In the genomic region with DNA sequence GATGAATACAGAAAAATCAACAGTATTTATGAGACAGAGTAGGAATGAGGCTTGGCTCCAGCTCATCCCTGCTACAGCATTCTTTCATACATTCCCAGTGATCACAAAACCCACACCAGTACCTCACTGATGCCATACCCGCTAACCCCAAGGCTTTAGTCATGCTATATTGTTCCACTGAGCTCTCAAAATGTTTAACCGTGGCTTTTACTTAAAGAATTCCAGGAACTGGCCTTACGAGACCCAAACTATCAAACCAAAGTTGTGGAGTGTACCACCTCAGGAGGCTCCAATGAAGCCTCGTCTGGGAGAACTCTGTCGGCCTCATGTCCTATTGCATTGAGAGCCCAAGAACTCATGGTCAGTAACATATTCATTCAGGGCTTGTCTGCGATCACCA, we compare ENCODE assay signal across 15 cellular contexts.
A peak's percentile ranks its signal among the peaks of the same experiment; 100 is the strongest.
DNase-seq lines count a peak whose midpoint lies in the region; ATAC-seq and TF ChIP-seq lines count a peak whose summit lies in the region.
"Had no signal": no experiment of that assay in that cellular context is flagged by ENCODE, and none has a peak within 500 bp of the region (broad histone marks: within the 10 kb centered on the region; RNA-seq: fewer than 3 reads in every experiment).

No MANE protein-coding gene starts in this region.

- TF ChIP-seq CTCF in AG09319 (IDR thresholded peaks at IDR 0.05; ENCODE audit: low read depth, low read length) (no peak), choroid plexus epithelial cell (conservative IDR thresholded peaks at IDR 0.05; ENCODE audit: low read depth, low read length) (no peak), glutamatergic neuron (IDR thresholded peaks at IDR 0.05; ENCODE audit: partially characterized antibody, unreplicated experiment) (no peak)
- no peak for TF ChIP-seq CTCF in CD4-positive, alpha-beta T cell (IDR thresholded peaks at IDR 0.05)

- H3K4me3 ChIP-seq in choroid plexus epithelial cell (ENCODE audit: low read depth, low read length), result no peak overlapping the region
- H3K4me3 ChIP-seq: ascending aorta had no signal

- CTCF ChIA-PET in CD4-positive, alpha-beta T cell (lab: Charles Lee), result interaction anchor here (1.3 kb wide), 1 partner anchor 16 kb away, joined by 3 read pairs; no protein-coding TSS in a partner anchor
- CTCF ChIA-PET in T-cell (lab: Charles Lee), result no interaction called here

- H3K27me3 Mint-ChIP-seq in glutamatergic neuron (ENCODE audit: unreplicated experiment) (no peaks in the 10 kb centered on the region), T-cell (no peaks in the 10 kb centered on the region)
- H3K27me3 Mint-ChIP-seq in CD4-positive, alpha-beta T cell, result no peaks in the 10 kb centered on the region
- H3K27me3 Mint-ChIP-seq: memory B cell had no signal

- no peaks in the 10 kb centered on the region for H3K9me3 ChIP-seq in CD4-positive, alpha-beta T cell (ENCODE audit: control insufficient read depth, low read length)
- H3K9me3 ChIP-seq: ascending aorta had no signal

- no peak for ATAC-seq in CD4-positive, alpha-beta T cell (ENCODE audit: poor library complexity)
- ATAC-seq in T-cell (replicated peaks in 1 of 4), result no peak
- ATAC-seq: HCT116 had no signal

- intact Hi-C loops in CD4-positive, alpha-beta T cell (cut with DNase I, micrococcal nuclease), result no loop called here

- POLR2A ChIA-PET in CD4-positive, alpha-beta T cell (lab: Charles Lee), result no interaction called here
- POLR2A ChIA-PET in T-cell (lab: Charles Lee), result no interaction called here

- no peak overlapping the region for H3K27ac ChIP-seq in CD4-positive, alpha-beta T cell (ENCODE audit: low read depth, low read length)
- H3K27ac ChIP-seq: ascending aorta, C4-2B had no signal

- no peak overlapping the region for H3K27ac Mint-ChIP-seq in glutamatergic neuron (ENCODE audit: unreplicated experiment)
- no peak overlapping the region for H3K27ac Mint-ChIP-seq in CD4-positive, alpha-beta T cell
- no peak overlapping the region for H3K27ac Mint-ChIP-seq in T-cell
- H3K27ac Mint-ChIP-seq: memory B cell had no signal

- DNase-seq in AG09319 (ENCODE audit: extremely low read depth, low read depth) (peak; percentile 8), LHCN-M2 (ENCODE audit: low read depth) (peak; percentile 87), choroid plexus epithelial cell (ENCODE audit: low read depth) (peak; percentile 92), non-pigmented ciliary epithelial cell (ENCODE audit: low read depth) (peak; percentile 86), LoVo (ENCODE audit: low spot score) (no peak), glutamatergic neuron (no peak), T-cell (no peak)
- no peak for DNase-seq in CD4-positive, alpha-beta T cell
- DNase-seq: activated CD4-positive, alpha-beta T cell treated with anti-CD3 and anti-CD28 coated beads for 48 hours; NCI-H1092 treated with DMSO at 0.1 percent for 48 hours; NCI-H446 had no signal

- H3K4me1 Mint-ChIP-seq in glutamatergic neuron (ENCODE audit: low read depth, unreplicated experiment), result no peaks in the 10 kb centered on the region
- no peaks in the 10 kb centered on the region for H3K4me1 Mint-ChIP-seq in CD4-positive, alpha-beta T cell (ENCODE audit: low read depth)
- H3K4me1 Mint-ChIP-seq in T-cell, result no peaks in the 10 kb centered on the region
- H3K4me1 Mint-ChIP-seq: memory B cell had no signal

- H3K4me3 Mint-ChIP-seq in glutamatergic neuron (ENCODE audit: unreplicated experiment) (no peak overlapping the region), T-cell (no peak overlapping the region)
- no peak overlapping the region for H3K4me3 Mint-ChIP-seq in CD4-positive, alpha-beta T cell
- H3K4me3 Mint-ChIP-seq: memory B cell had no signal

- no peaks in the 10 kb centered on the region for H3K9me3 Mint-ChIP-seq in glutamatergic neuron (ENCODE audit: unreplicated experiment)
- H3K9me3 Mint-ChIP-seq in CD4-positive, alpha-beta T cell, result no peaks in the 10 kb centered on the region
- no peaks in the 10 kb centered on the region for H3K9me3 Mint-ChIP-seq in T-cell
- H3K9me3 Mint-ChIP-seq: memory B cell had no signal

- no peaks in the 10 kb centered on the region for H3K36me3 Mint-ChIP-seq in glutamatergic neuron (ENCODE audit: unreplicated experiment)
- peaks cover 56% of the 10 kb centered on the region for H3K36me3 Mint-ChIP-seq in CD4-positive, alpha-beta T cell (ENCODE audit: low read depth)
- H3K36me3 Mint-ChIP-seq in T-cell, result peaks cover 60% of the 10 kb centered on the region

- H3K27me3 ChIP-seq in CD4-positive, alpha-beta T cell (ENCODE audit: control insufficient read depth, insufficient read depth, low read length), result no peaks in the 10 kb centered on the region
- H3K27me3 ChIP-seq: ascending aorta had no signal

Comparison
In these comparisons a context has a peak if more than half of its experiments do, and no peak if none do; other contexts are left out.
1. DNase-seq: peak in AG09319 (single experiment), LHCN-M2 (single experiment), choroid plexus epithelial cell (single experiment) and non-pigmented ciliary epithelial cell (single experiment); none in LoVo (single experiment), glutamatergic neuron (single experiment), CD4-positive, alpha-beta T cell (0 of 10) and T-cell (0 of 34).